In genomic region chr6:154907293-154907692, GRCh38 we compare ENCODE assay signal across 16 cellular contexts.
DNase-seq lines count a peak whose midpoint lies in the region; ATAC-seq and TF ChIP-seq lines count a peak whose summit lies in the region.
"Had no signal": no experiment of that assay in that cellular context is flagged by ENCODE, and none has a peak within 500 bp of the region (broad histone marks: within the 10 kb centered on the region; RNA-seq: fewer than 3 reads in every experiment).

No MANE protein-coding gene starts in this region.

- 19 to 50% (median 48%) methylated on average over 3 of the region's 3 CpGs for WGBS in heart left ventricle, 4 donors

- H3K27ac ChIP-seq in heart left ventricle (no peak overlapping the region), left ventricle myocardium inferior (replicated peaks) (no peak overlapping the region), foreskin keratinocyte (no peak overlapping the region)
- H3K27ac ChIP-seq: 22Rv1 had no signal

- ATAC-seq in heart left ventricle: peak in 3 of 4 donors; percentile 16 to 47 (median 36)
- ATAC-seq in foreskin keratinocyte: peak; percentile 39
- no peak for ATAC-seq in GM19397 (IDR thresholded peaks at IDR 0.05; ENCODE audit: unreplicated experiment)
- no peak for ATAC-seq in HG03460 (IDR thresholded peaks at IDR 0.05; ENCODE audit: unreplicated experiment)

- H3K27me3 ChIP-seq in heart left ventricle (no peaks in the 10 kb centered on the region), left ventricle myocardium inferior (ENCODE audit: low read depth) (no peaks in the 10 kb centered on the region), foreskin keratinocyte (no peaks in the 10 kb centered on the region)

- TF ChIP-seq POLR2A in heart left ventricle (IDR thresholded peaks at IDR 0.05): no peak

- DNase-seq in heart left ventricle: no peak
- DNase-seq in left ventricle myocardium inferior: no peak
- peak; percentile 28 for DNase-seq in dermis blood vessel endothelial cell
- no peak for DNase-seq in foreskin keratinocyte
- peak; percentile 22 for DNase-seq in stromal cell of bone marrow (ENCODE audit: low read depth)
- DNase-seq in NCI-H1436 (lab: John Stamatoyannopoulos, UW): no peak
- DNase-seq: C1 segment of cervical spinal cord; NCI-H1930; NCI-H446; NCI-H69; NK-92 treated with Interleukin-12 subunit alpha and Interleukin-12 subunit beta, amount 100 ng/mL, for 24 hours; SHP77 treated with DMSO at 0.1 percent for 48 hours had no signal

- intact Hi-C loops in heart left ventricle (cut with DNase I): no loop called here
- intact Hi-C loops in left ventricle myocardium inferior (cut with micrococcal nuclease): no loop called here

- H3K36me3 ChIP-seq in heart left ventricle (peaks cover 0 to 22% (median 6%) of the 10 kb centered on the region in 9 donors), left ventricle myocardium inferior (peaks cover 15% of the 10 kb centered on the region)
- H3K36me3 ChIP-seq: HAP-1 had no signal

- H3K4me3 ChIP-seq in heart left ventricle (no peak overlapping the region), left ventricle myocardium inferior (no peak overlapping the region)
- H3K4me3 ChIP-seq: HAP-1 had no signal

- H3K4me1 ChIP-seq in heart left ventricle (peaks cover 0 to 5% (median 0%) of the 10 kb centered on the region in 12 donors), left ventricle myocardium inferior (peaks cover 3% of the 10 kb centered on the region), foreskin keratinocyte (no peaks in the 10 kb centered on the region)

- H3K9me3 ChIP-seq in heart left ventricle: no peaks in the 10 kb centered on the region
- no peaks in the 10 kb centered on the region for H3K9me3 ChIP-seq in left ventricle myocardium inferior (replicated peaks)
- H3K9me3 ChIP-seq: HAP-1 had no signal

- TF ChIP-seq CTCF in heart left ventricle (IDR thresholded peaks at IDR 0.05) (no peak), left ventricle myocardium inferior (IDR thresholded peaks at IDR 0.05; ENCODE audit: borderline replicate concordance) (no peak), foreskin keratinocyte (conservative IDR thresholded peaks at IDR 0.05) (no peak)

Comparison
In these comparisons a context has a peak if more than half of its experiments do, and no peak if none do; other contexts are left out.
1. ATAC-seq: peak in heart left ventricle (3 of 4) and foreskin keratinocyte (single experiment); none in GM19397 (single experiment) and HG03460 (single experiment).
2. DNase-seq: peak in dermis blood vessel endothelial cell (single experiment) and stromal cell of bone marrow (single experiment); none in heart left ventricle (0 of 5), left ventricle myocardium inferior (single experiment), foreskin keratinocyte (0 of 2) and NCI-H1436 (single experiment).